Comparison of ENCODE assay signal across 1 cellular context in the genomic region with DNA sequence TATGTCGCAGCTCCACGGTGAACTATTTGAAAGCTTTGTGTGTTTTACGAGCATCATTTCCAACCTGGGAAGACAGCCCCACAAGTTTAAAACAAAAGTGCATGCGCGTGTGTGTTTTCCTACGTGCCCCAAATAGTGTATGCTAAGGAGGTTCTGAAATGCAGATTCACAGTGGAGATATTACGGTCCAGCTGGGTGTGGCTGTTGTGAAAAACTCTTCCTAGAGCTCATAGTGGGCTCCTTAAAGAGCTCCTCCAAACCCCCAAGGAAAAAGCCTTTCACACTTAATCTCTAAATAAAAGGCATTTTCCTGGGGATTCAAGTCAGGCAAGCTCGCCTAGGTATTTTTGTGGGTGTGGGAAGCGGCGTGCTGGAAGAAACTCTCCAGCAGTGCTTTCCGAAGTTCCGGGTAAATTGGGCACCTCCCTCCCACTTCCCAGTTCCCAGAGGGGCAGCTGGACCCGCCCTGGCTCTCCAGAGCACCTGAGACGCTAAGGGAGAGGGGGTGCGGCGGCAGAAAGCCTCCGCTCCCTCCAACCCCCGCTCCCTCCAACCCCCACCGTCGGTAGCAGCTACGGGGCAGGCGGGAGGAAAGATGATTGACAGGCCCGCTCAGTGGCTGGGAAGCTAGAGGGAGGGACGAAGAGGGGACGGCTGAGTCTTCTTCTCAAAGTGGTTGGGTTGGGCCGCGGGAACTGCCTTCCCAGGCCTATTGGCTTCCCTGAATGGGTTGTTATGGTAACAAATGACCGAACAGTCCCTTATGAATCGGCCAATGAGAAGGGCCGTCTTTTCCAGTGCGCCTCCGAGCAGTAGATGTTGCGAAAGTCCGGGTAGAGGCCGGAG.
TF ChIP-seq lines count a peak whose summit lies in the region.

No MANE protein-coding gene starts in this region.

TF ChIP-seq in IMR-90, 13 proteins besides CTCF, POLR2A, EP300 and RAD21:
- TF ChIP-seq BHLHE40 (IDR thresholded peaks at IDR 0.05; ENCODE audit: low read depth, low read length) (0 out of 2 replicates have a peak, but pooled peaks have one; percentile 14), RFX5 (IDR thresholded peaks at IDR 0.05; ENCODE audit: low read depth, low read length) (peak; percentile 100), MAZ (IDR thresholded peaks at IDR 0.05; ENCODE audit: borderline replicate concordance, low read depth, low read length) (peak; percentile 98), MXI1 (IDR thresholded peaks at IDR 0.05; ENCODE audit: borderline replicate concordance, low read depth, low read length) (0 out of 2 replicates have a peak, but pooled peaks have one; percentile 43), CEBPB (IDR thresholded peaks at IDR 0.05; ENCODE audit: low read depth, low read length) (peak; percentile 100), RCOR1 (IDR thresholded peaks at IDR 0.05; ENCODE audit: insufficient replicate concordance, low read length) (no peak)
- TF ChIP-seq, protein P1, sequence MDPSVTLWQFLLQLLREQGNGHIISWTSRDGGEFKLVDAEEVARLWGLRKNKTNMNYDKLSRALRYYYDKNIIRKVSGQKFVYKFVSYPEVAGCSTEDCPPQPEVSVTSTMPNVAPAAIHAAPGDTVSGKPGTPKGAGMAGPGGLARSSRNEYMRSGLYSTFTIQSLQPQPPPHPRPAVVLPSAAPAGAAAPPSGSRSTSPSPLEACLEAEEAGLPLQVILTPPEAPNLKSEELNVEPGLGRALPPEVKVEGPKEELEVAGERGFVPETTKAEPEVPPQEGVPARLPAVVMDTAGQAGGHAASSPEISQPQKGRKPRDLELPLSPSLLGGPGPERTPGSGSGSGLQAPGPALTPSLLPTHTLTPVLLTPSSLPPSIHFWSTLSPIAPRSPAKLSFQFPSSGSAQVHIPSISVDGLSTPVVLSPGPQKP (IDR thresholded peaks at IDR 0.05; ENCODE audit: borderline replicate concordance, low read depth, low read length) = no peak
TF ChIP-seq in IMR-90: peak in this region for 5.
